Comparison of ENCODE assay signal across 1 cellular context in genomic region chr5:154754460-154755360, GRCh38.
TF ChIP-seq lines count a peak whose summit lies in the region.

No MANE protein-coding gene starts in this region.

TF ChIP-seq in HepG2, 621 proteins besides CTCF, POLR2A, EP300 and RAD21 (continued from another document and continues in another):
- peak; percentile 31; the same call in 1 of the 2 replicates for TF ChIP-seq ZSCAN25 (CRISPR knock-in tag; IDR thresholded peaks at IDR 0.05)
- no peak for TF ChIP-seq GTF3A (CRISPR knock-in tag; conservative IDR thresholded peaks at IDR 0.05)
- no peak for TF ChIP-seq GPN1 (CRISPR knock-in tag; IDR thresholded peaks at IDR 0.05; ENCODE audit: borderline replicate concordance)
- TF ChIP-seq NCOA1 (CRISPR knock-in tag; IDR thresholded peaks at IDR 0.05) = no peak
- TF ChIP-seq SP5 (CRISPR knock-in tag; IDR thresholded peaks at IDR 0.05; ENCODE audit: borderline replicate concordance, low read depth) = peak; percentile 82
- TF ChIP-seq SMC3 (IDR thresholded peaks at IDR 0.05; ENCODE audit: low read length) = no peak
- TF ChIP-seq ZNF7 (CRISPR knock-in tag; IDR thresholded peaks at IDR 0.05) = no peak
- TF ChIP-seq ZNF737 (CRISPR knock-in tag; IDR thresholded peaks at IDR 0.05; ENCODE audit: borderline replicate concordance) = no peak
- TF ChIP-seq DRAP1 (CRISPR knock-in tag; IDR thresholded peaks at IDR 0.05) = peak; percentile 59; the same call in 1 of the 2 replicates
- no peak for TF ChIP-seq ZMAT5 (CRISPR knock-in tag; IDR thresholded peaks at IDR 0.05; ENCODE audit: borderline replicate concordance, low read depth)
- TF ChIP-seq ZNF567 (CRISPR knock-in tag; IDR thresholded peaks at IDR 0.05; ENCODE audit: borderline replicate concordance) = no peak
- no peak; the same call in 1 of the 2 replicates for TF ChIP-seq ZNF333 (CRISPR knock-in tag; IDR thresholded peaks at IDR 0.05; ENCODE audit: borderline replicate concordance)
- TF ChIP-seq ZSCAN22 (CRISPR knock-in tag; IDR thresholded peaks at IDR 0.05) = no peak; the same call in 1 of the 2 replicates
- TF ChIP-seq JUN (CRISPR knock-in tag; IDR thresholded peaks at IDR 0.05) = peak; percentile 46; the same call in 1 of the 2 replicates
- no peak for TF ChIP-seq ATF6 (CRISPR knock-in tag; conservative IDR thresholded peaks at IDR 0.05)
- peak; percentile 87 for TF ChIP-seq SPEN (CRISPR knock-in tag; IDR thresholded peaks at IDR 0.05; ENCODE audit: low read depth)
- no peak for TF ChIP-seq ZNF513 (CRISPR knock-in tag; conservative IDR thresholded peaks at IDR 0.05)
- no peak for TF ChIP-seq ZNF260 (CRISPR knock-in tag; IDR thresholded peaks at IDR 0.05; ENCODE audit: borderline replicate concordance, low read depth)
- no peak; the same call in 1 of the 2 replicates for TF ChIP-seq KLF11 (CRISPR knock-in tag; IDR thresholded peaks at IDR 0.05)
- 0 out of 2 replicates have a peak, but pooled peaks have one; percentile 29 for TF ChIP-seq ZNF800 (CRISPR knock-in tag; IDR thresholded peaks at IDR 0.05)
- TF ChIP-seq ZGPAT (CRISPR knock-in tag; IDR thresholded peaks at IDR 0.05) = peak; percentile 56; the same call in 1 of the 2 replicates
- TF ChIP-seq CSRNP2 (CRISPR knock-in tag; conservative IDR thresholded peaks at IDR 0.05; ENCODE audit: low read depth) = no peak; the same call in 1 of the 2 replicates
- no peak for TF ChIP-seq TRAFD1 (CRISPR knock-in tag; IDR thresholded peaks at IDR 0.05; ENCODE audit: borderline replicate concordance)
- TF ChIP-seq ZNF557 (CRISPR knock-in tag; IDR thresholded peaks at IDR 0.05) = no peak
- peak; percentile 89 for TF ChIP-seq CEBPB (IDR thresholded peaks at IDR 0.05; ENCODE audit: borderline replicate concordance, low read depth, low read length)
- no peak for TF ChIP-seq ZNF775 (CRISPR knock-in tag; IDR thresholded peaks at IDR 0.05; ENCODE audit: borderline replicate concordance)
- TF ChIP-seq ATF7-NPFF (CRISPR knock-in tag; IDR thresholded peaks at IDR 0.05; ENCODE audit: low read depth) = peak; percentile 72
- TF ChIP-seq E2F5 (CRISPR knock-in tag; conservative IDR thresholded peaks at IDR 0.05) = no peak
- TF ChIP-seq PBX2 (CRISPR knock-in tag; IDR thresholded peaks at IDR 0.05) = no peak
- TF ChIP-seq MYC (CRISPR knock-in tag; IDR thresholded peaks at IDR 0.05; ENCODE audit: borderline replicate concordance) = peak; percentile 99
- no peak for TF ChIP-seq ZMYM2 (CRISPR knock-in tag; IDR thresholded peaks at IDR 0.05)
- peak; percentile 51 for TF ChIP-seq STAG1 (CRISPR knock-in tag; IDR thresholded peaks at IDR 0.05)
- peak; percentile 63; the same call in 1 of the 2 replicates for TF ChIP-seq CREB1 (IDR thresholded peaks at IDR 0.05)
- no peak for TF ChIP-seq CREB1 (CRISPR knock-in tag; IDR thresholded peaks at IDR 0.05)
- no peak for TF ChIP-seq ZNF235 (CRISPR knock-in tag; IDR thresholded peaks at IDR 0.05; ENCODE audit: borderline replicate concordance)
- no peak for TF ChIP-seq GZF1 (CRISPR knock-in tag; IDR thresholded peaks at IDR 0.05)
- no peak for TF ChIP-seq NFAT5 (CRISPR knock-in tag; IDR thresholded peaks at IDR 0.05)
- TF ChIP-seq TBX3 (IDR thresholded peaks at IDR 0.05; ENCODE audit: borderline replicate concordance) = no peak
- TF ChIP-seq WIZ (CRISPR knock-in tag; IDR thresholded peaks at IDR 0.05) = no peak
- TF ChIP-seq MTA1 (CRISPR knock-in tag; IDR thresholded peaks at IDR 0.05; ENCODE audit: borderline replicate concordance) = 0 out of 2 replicates have a peak, but pooled peaks have one; percentile 43
- no peak for TF ChIP-seq ONECUT2 (CRISPR knock-in tag; IDR thresholded peaks at IDR 0.05)
- no peak for TF ChIP-seq ZNF12 (CRISPR knock-in tag; IDR thresholded peaks at IDR 0.05)
- no peak for TF ChIP-seq NFATC3 (CRISPR knock-in tag; IDR thresholded peaks at IDR 0.05)
- peak; percentile 8 for TF ChIP-seq HNRNPK (IDR thresholded peaks at IDR 0.05; ENCODE audit: low read depth, low read length, poor library complexity, severe bottlenecking)
- peak; percentile 65; the same call in 1 of the 2 replicates for TF ChIP-seq MIXL1 (CRISPR knock-in tag; IDR thresholded peaks at IDR 0.05)
- no peak for TF ChIP-seq HOXA5 (CRISPR knock-in tag; IDR thresholded peaks at IDR 0.05)
- peak; percentile 42 for TF ChIP-seq PITX1 (CRISPR knock-in tag; IDR thresholded peaks at IDR 0.05)
